Comparison of ENCODE assay signal across 9 cellular contexts in genomic region chr22:42645938-42646568, GRCh38. TPM values are rescaled to one million over a fixed set of nuclear protein-coding genes. Genes with fewer than 3 reads are reported as not detected.
DNase-seq lines count a peak whose midpoint lies in the region; TF ChIP-seq lines count a peak whose summit lies in the region.
"Had no signal": no experiment of that assay in that cellular context is flagged by ENCODE, and none has a peak within 500 bp of the region (broad histone marks: within the 10 kb centered on the region; RNA-seq: fewer than 3 reads in every experiment).

No MANE protein-coding gene starts in this region.

- TF ChIP-seq POLR2A in transverse colon (IDR thresholded peaks at IDR 0.05), result no peak

- CTCF ChIA-PET in OCI-LY7 (lab: Charles Lee; ENCODE audit: unreplicated experiment), result no interaction called here

- peak overlapping the region; percentile 59 for H3K9ac ChIP-seq in mucosa of stomach (ENCODE audit: low read length)

- no TSS peak for BruUV-seq in OCI-LY7 (replicated peaks; lab: Mats Ljungman, UMichigan)

- H3K4me2 ChIP-seq in OCI-LY7 (ENCODE audit: low read length), result peak overlapping the region; percentile 37; the same call in 1 of the 2 replicates

- POLR2A ChIA-PET in OCI-LY7 (lab: Charles Lee), result no interaction called here

- H3K4me1 ChIP-seq in OCI-LY7 (ENCODE audit: insufficient read depth, low read length, poor library complexity, severe bottlenecking) (peaks cover 33% of the 10 kb centered on the region), mucosa of stomach (ENCODE audit: control insufficient read depth, insufficient read depth, low read length) (peaks cover 69% of the 10 kb centered on the region), transverse colon (peaks cover 53 to 75% (median 69%) of the 10 kb centered on the region in 4 donors)

- H3K9me3 ChIP-seq in OCI-LY7 (ENCODE audit: low read length) (no peaks in the 10 kb centered on the region), mucosa of stomach (ENCODE audit: control insufficient read depth, low read length) (no peaks in the 10 kb centered on the region), transverse colon (no peaks in the 10 kb centered on the region)

- no peak overlapping the region for H3K4me3 ChIP-seq in OCI-LY7 (ENCODE audit: low read depth, low read length, poor library complexity, severe bottlenecking)
- H3K4me3 ChIP-seq in mucosa of stomach (ENCODE audit: low read length), result no peak overlapping the region
- H3K4me3 ChIP-seq in transverse colon, result peak overlapping the region in 2 of 4 donors; percentile 10 to 72

- TF ChIP-seq CTCF in OCI-LY7 (conservative IDR thresholded peaks at IDR 0.05; ENCODE audit: low read length), result no peak
- no peak for TF ChIP-seq CTCF in transverse colon (IDR thresholded peaks at IDR 0.05)

- intact Hi-C loops in OCI-LY7 (cut with micrococcal nuclease; ENCODE audit: unreplicated experiment) (no loop called here), transverse colon (cut with DNase I; ENCODE audit: low total_unique reads) (no loop called here)

- H2AFZ ChIP-seq in OCI-LY7 (ENCODE audit: low read length), result no peak overlapping the region

- H3K27ac ChIP-seq in OCI-LY7 (ENCODE audit: low read depth, low read length, poor library complexity, severe bottlenecking), result no peak overlapping the region
- peak overlapping the region; percentile 90 to 98 (median 95) for H3K27ac ChIP-seq in transverse colon

- H3K27me3 ChIP-seq in mucosa of stomach (ENCODE audit: control insufficient read depth, insufficient read depth, low read length) (no peaks in the 10 kb centered on the region), transverse colon (no peaks in the 10 kb centered on the region)

- WGBS in transverse colon (ENCODE audit: low coverage in 1 of 2), 2 donors, result 36% methylated on average over 12 of the region's 13 CpGs; no CpG with 5 or more reads in 1 of the 2 donors

- peaks cover 6% of the 10 kb centered on the region; the same call in 1 of the 2 replicates for H4K20me1 ChIP-seq in OCI-LY7 (ENCODE audit: insufficient read depth, low read length)

- H3K36me3 ChIP-seq in OCI-LY7 (ENCODE audit: insufficient read depth, low read length) (no peaks in the 10 kb centered on the region), mucosa of stomach (ENCODE audit: control insufficient read depth, insufficient read depth, low read length) (no peaks in the 10 kb centered on the region), transverse colon (no peaks in the 10 kb centered on the region)

- DNase-seq in OCI-LY7 (ENCODE audit: low spot score) (no peak), ecto neural progenitor cell (ENCODE audit: low spot score) (peak; percentile 21), transverse colon (peak; percentile 56), UCSD-AML1 (lab: John Stamatoyannopoulos, UW; ENCODE audit: unreplicated experiment) (no peak), globus pallidus (ENCODE audit: low spot score) (no peak), NCI-H1092 treated with DMSO at 0.1 percent for 48 hours (lab: John Stamatoyannopoulos, UW) (no peak)
- DNase-seq: activated naive CD4-positive, alpha-beta T cell treated with anti-CD3 and anti-CD28 coated beads, Interleukin-2, amount 50 U/mL, for 16 hours; GDM1 had no signal

- no peak for TF ChIP-seq EP300 in transverse colon (IDR thresholded peaks at IDR 0.05; ENCODE audit: low read depth)

- H3K79me2 ChIP-seq in OCI-LY7 (ENCODE audit: insufficient read depth, low read depth, low read length), result peaks cover 30% of the 10 kb centered on the region; the same call in 1 of the 2 replicates

- in situ Hi-C loops in transverse colon (cut with MboI; ENCODE audit: low pct_ligation_motif_present in 1 of 4, low pct_unique_long_range_greater_than_20kb in 1 of 4, low sequenced_read_pairs in 3 of 4), result no loop called here

- H3K9me2 ChIP-seq in OCI-LY7 (ENCODE audit: insufficient read depth, low read length), result no peaks in the 10 kb centered on the region

RNA-seq across cellular contexts. Expression of gene CYB5R3, which starts 3.1 kb away (rescaled TPM):
- total RNA-seq in OCI-LY7 (2014; rRNA removed; shearing (Covaris generic)), result 28.5 and 38.0 TPM in 2 replicates
- total RNA-seq in OCI-LY7 (2022), result 68.9 and 74.7 TPM in 2 replicates
- 100 to 1,000 TPM; 138 to 294 (median 167) TPM for total RNA-seq in transverse colon

RNA-seq across cellular contexts. Expression of gene ATP5MGL, which starts 5.7 kb away (rescaled TPM):
- total RNA-seq in OCI-LY7 (2014; rRNA removed; shearing (Covaris generic)), result 0.92 and 0.93 TPM in 2 replicates
- total RNA-seq in OCI-LY7 (2022) (1.1 and 1.8 TPM in 2 replicates), transverse colon (under 1 TPM in 1 of 4 donors, not detected in 3; 0.55 TPM)

RNA-seq across cellular contexts. Expression of gene POLDIP3, which starts 31.4 kb away (rescaled TPM):
- 52.7 and 70.7 TPM in 2 replicates for total RNA-seq in OCI-LY7 (2014; rRNA removed; shearing (Covaris generic))
- total RNA-seq in OCI-LY7 (2022) (73.5 and 74.1 TPM in 2 replicates), transverse colon (10 to 100 TPM; 36.5 to 69.5 (median 45.2) TPM)

Comparison
In these comparisons a context has a peak if more than half of its experiments do, and no peak if none do; other contexts are left out.
1. DNase-seq: peak in ecto neural progenitor cell (single experiment) and transverse colon (single experiment); none in OCI-LY7 (single experiment), UCSD-AML1 (single experiment), globus pallidus (single experiment) and NCI-H1092 treated with DMSO at 0.1 percent for 48 hours (single experiment).